1 cellular context compared by ENCODE assay signal in genomic region chr2:167929461-167929860, GRCh38.
TF ChIP-seq lines count a peak whose summit lies in the region.

No MANE protein-coding gene starts in this region.

TF ChIP-seq in GM23338, 12 proteins besides CTCF, POLR2A, EP300 and RAD21 (continued from another document):
- no peak for TF ChIP-seq ZNF462 (CRISPR knock-in tag; IDR thresholded peaks at IDR 0.05)
- no peak for TF ChIP-seq NANOG (IDR thresholded peaks at IDR 0.05; ENCODE audit: borderline replicate concordance)
- no peak for TF ChIP-seq ZNF114 (CRISPR knock-in tag; IDR thresholded peaks at IDR 0.05)
- TF ChIP-seq JUNB (IDR thresholded peaks at IDR 0.05; ENCODE audit: unreplicated experiment): no peak
- TF ChIP-seq ETS1 (IDR thresholded peaks at IDR 0.05): no peak
- TF ChIP-seq EZH2phosphoT487 (IDR thresholded peaks at IDR 0.05; ENCODE audit: unreplicated experiment): no peak
- no peak for TF ChIP-seq POLR2AphosphoS5 (IDR thresholded peaks at IDR 0.05; ENCODE audit: low read depth)
- no peak for TF ChIP-seq EZH2 (IDR thresholded peaks at IDR 0.05; ENCODE audit: low read depth, unreplicated experiment)
- TF ChIP-seq ZNF331 (CRISPR knock-in tag; IDR thresholded peaks at IDR 0.05; ENCODE audit: low read depth): no peak
